In the genomic region with DNA sequence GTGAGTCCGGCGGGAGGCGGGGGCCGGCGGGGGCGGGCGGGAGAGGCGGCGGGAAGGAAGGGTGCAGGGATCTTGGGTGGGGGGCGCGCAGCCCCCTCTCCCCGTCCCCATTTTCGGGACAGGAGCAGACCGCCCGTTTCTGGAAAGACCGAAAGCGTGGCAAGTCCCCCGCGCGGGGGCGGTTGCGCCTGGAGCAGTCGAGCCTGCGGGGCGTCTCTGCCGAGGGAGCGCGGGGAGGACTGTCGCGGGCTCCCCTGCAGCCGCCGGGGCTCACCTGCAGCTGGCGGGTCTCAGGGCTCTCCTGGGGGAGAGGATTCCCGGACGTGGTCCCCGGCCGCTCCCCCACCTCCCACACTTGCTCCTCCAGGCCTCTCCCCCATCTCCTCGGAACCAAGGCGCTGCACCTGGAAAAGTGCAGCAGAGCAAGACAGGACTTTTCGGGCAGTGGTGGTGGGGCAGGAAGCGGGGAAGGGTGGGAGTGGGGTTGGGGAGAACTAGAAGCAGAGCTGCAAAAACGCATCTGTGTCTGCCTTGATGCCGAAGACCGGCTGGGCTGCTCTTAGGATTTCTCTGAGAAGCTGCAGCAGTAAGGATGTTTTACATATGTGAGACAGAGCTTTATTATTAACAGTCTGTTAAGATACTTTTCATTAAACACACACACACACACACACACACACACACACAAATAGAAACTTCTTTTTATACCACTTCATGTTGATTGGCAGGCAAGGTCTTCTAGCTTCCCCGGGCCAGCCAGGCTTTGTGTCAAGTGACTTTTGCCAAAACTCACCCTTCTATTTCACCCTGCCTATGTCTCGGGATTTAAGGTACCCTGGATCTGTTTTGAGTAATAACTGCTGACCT, we compare ENCODE assay signal across 8 cellular contexts. TPM values are rescaled to one million over a fixed set of nuclear protein-coding genes. Genes with fewer than 3 reads are reported as not detected.
A peak's percentile ranks its signal among the peaks of the same experiment; 100 is the strongest.
DNase-seq lines count a peak whose midpoint lies in the region; ATAC-seq and TF ChIP-seq lines count a peak whose summit lies in the region.

No MANE protein-coding gene starts in this region.

- no peaks in the 10 kb centered on the region for H3K9me3 ChIP-seq in lower lobe of right lung

- H3K4me1 Mint-ChIP-seq in T-helper 2 cell treated with Interferon-gamma antibody and Interleukin-4, amounts not matched to agents 5 μg/mL and 100 μg/mL, for 36 hours (ENCODE audit: low read depth): peaks cover 69% of the 10 kb centered on the region
- H3K4me1 Mint-ChIP-seq in stimulated activated naive CD8-positive, alpha-beta T cell treated with anti-CD3 and anti-CD28 coated beads, Interleukin-15, Interleukin-2, amounts not matched to agents 100 ng/mL and 50 ng/mL, for 24 hours (ENCODE audit: low read depth): peaks cover 58% of the 10 kb centered on the region

- H3K27ac ChIP-seq in lower lobe of right lung: no peak overlapping the region

- peak; percentile 17 for ATAC-seq in HG03135 (IDR thresholded peaks at IDR 0.05; ENCODE audit: unreplicated experiment)
- ATAC-seq in lower lobe of right lung: peak; percentile 47 to 54

- H3K4me3 ChIP-seq in choroid plexus epithelial cell (ENCODE audit: low read depth, low read length) (peak overlapping the region; percentile 74), lower lobe of right lung (peak overlapping the region; percentile 74)

- no peaks in the 10 kb centered on the region for H3K9me3 Mint-ChIP-seq in T-helper 2 cell treated with Interferon-gamma antibody and Interleukin-4, amounts not matched to agents 5 μg/mL and 100 μg/mL, for 36 hours
- no peaks in the 10 kb centered on the region for H3K9me3 Mint-ChIP-seq in stimulated activated naive CD8-positive, alpha-beta T cell treated with anti-CD3 and anti-CD28 coated beads, Interleukin-15, Interleukin-2, amounts not matched to agents 100 ng/mL and 50 ng/mL, for 24 hours

- DNase-seq in NCI-H2107 (lab: John Stamatoyannopoulos, UW) (peak; percentile 24), NCI-H2107 treated with DMSO at 0.1 percent for 48 hours (lab: John Stamatoyannopoulos, UW; ENCODE audit: unreplicated experiment) (no peak), choroid plexus epithelial cell (ENCODE audit: low read depth) (no peak), lower lobe of right lung (no peak), GM19240 (ENCODE audit: insufficient read length, low spot score) (no peak)
- DNase-seq in T-helper 2 cell treated with Interferon-gamma antibody and Interleukin-4, amounts not matched to agents 5 μg/mL and 100 μg/mL, for 36 hours (ENCODE audit: low spot score): peak; percentile 49

- H3K4me3 Mint-ChIP-seq in T-helper 2 cell treated with Interferon-gamma antibody and Interleukin-4, amounts not matched to agents 5 μg/mL and 100 μg/mL, for 36 hours: peak overlapping the region; percentile 86
- H3K4me3 Mint-ChIP-seq in stimulated activated naive CD8-positive, alpha-beta T cell treated with anti-CD3 and anti-CD28 coated beads, Interleukin-15, Interleukin-2, amounts not matched to agents 100 ng/mL and 50 ng/mL, for 24 hours: peak overlapping the region; percentile 82

- H3K36me3 ChIP-seq in lower lobe of right lung: no peaks in the 10 kb centered on the region

- H3K27me3 Mint-ChIP-seq in T-helper 2 cell treated with Interferon-gamma antibody and Interleukin-4, amounts not matched to agents 5 μg/mL and 100 μg/mL, for 36 hours (ENCODE audit: low read depth): no peaks in the 10 kb centered on the region
- H3K27me3 Mint-ChIP-seq in stimulated activated naive CD8-positive, alpha-beta T cell treated with anti-CD3 and anti-CD28 coated beads, Interleukin-15, Interleukin-2, amounts not matched to agents 100 ng/mL and 50 ng/mL, for 24 hours: no peaks in the 10 kb centered on the region

- H3K27me3 ChIP-seq in lower lobe of right lung (ENCODE audit: low read depth): peaks cover 11% of the 10 kb centered on the region

- TF ChIP-seq CTCF in choroid plexus epithelial cell (conservative IDR thresholded peaks at IDR 0.05; ENCODE audit: low read depth, low read length): no peak
- TF ChIP-seq CTCF in lower lobe of right lung (IDR thresholded peaks at IDR 0.05): no peak

- intact Hi-C loops in lower lobe of right lung (cut with DNase I): no loop called here

- peak overlapping the region; percentile 87 for H3K27ac Mint-ChIP-seq in T-helper 2 cell treated with Interferon-gamma antibody and Interleukin-4, amounts not matched to agents 5 μg/mL and 100 μg/mL, for 36 hours
- H3K27ac Mint-ChIP-seq in stimulated activated naive CD8-positive, alpha-beta T cell treated with anti-CD3 and anti-CD28 coated beads, Interleukin-15, Interleukin-2, amounts not matched to agents 100 ng/mL and 50 ng/mL, for 24 hours: peak overlapping the region; percentile 65

- H3K4me1 ChIP-seq in lower lobe of right lung: peaks cover 10% of the 10 kb centered on the region

- peaks cover 43% of the 10 kb centered on the region for H3K36me3 Mint-ChIP-seq in T-helper 2 cell treated with Interferon-gamma antibody and Interleukin-4, amounts not matched to agents 5 μg/mL and 100 μg/mL, for 36 hours (ENCODE audit: low read depth)
- H3K36me3 Mint-ChIP-seq in stimulated activated naive CD8-positive, alpha-beta T cell treated with anti-CD3 and anti-CD28 coated beads, Interleukin-15, Interleukin-2, amounts not matched to agents 100 ng/mL and 50 ng/mL, for 24 hours (ENCODE audit: low read depth): no peaks in the 10 kb centered on the region

RNA-seq across cellular contexts. Expression of a gene that starts 0.7 kb away (rescaled TPM):
- total RNA-seq in lower lobe of right lung: 14.2 TPM

Comparison
In these comparisons a context has a peak if more than half of its experiments do, and no peak if none do; other contexts are left out.
1. DNase-seq: peak in NCI-H2107 (single experiment) and T-helper 2 cell treated with Interferon-gamma antibody and Interleukin-4, amounts not matched to agents 5 μg/mL and 100 μg/mL, for 36 hours (single experiment); none in NCI-H2107 treated with DMSO at 0.1 percent for 48 hours (single experiment), choroid plexus epithelial cell (single experiment), lower lobe of right lung (single experiment) and GM19240 (single experiment).